1 cellular context compared by ENCODE assay signal in genomic region chr1:201504179-201504631, GRCh38.
TF ChIP-seq lines count a peak whose summit lies in the region.

No MANE protein-coding gene starts in this region.

TF ChIP-seq in K562, 482 proteins besides CTCF, POLR2A, EP300 and RAD21 (continued from another document):
- TF ChIP-seq, protein P1, sequence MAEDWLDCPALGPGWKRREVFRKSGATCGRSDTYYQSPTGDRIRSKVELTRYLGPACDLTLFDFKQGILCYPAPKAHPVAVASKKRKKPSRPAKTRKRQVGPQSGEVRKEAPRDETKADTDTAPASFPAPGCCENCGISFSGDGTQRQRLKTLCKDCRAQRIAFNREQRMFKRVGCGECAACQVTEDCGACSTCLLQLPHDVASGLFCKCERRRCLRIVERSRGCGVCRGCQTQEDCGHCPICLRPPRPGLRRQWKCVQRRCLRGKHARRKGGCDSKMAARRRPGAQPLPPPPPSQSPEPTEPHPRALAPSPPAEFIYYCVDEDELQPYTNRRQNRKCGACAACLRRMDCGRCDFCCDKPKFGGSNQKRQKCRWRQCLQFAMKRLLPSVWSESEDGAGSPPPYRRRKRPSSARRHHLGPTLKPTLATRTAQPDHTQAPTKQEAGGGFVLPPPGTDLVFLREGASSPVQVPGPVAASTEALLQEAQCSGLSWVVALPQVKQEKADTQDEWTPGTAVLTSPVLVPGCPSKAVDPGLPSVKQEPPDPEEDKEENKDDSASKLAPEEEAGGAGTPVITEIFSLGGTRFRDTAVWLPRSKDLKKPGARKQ (CRISPR knock-in tag; IDR thresholded peaks at IDR 0.05), result no peak
- TF ChIP-seq CBFA2T3 (IDR thresholded peaks at IDR 0.05) (0 out of 2 replicates have a peak, but pooled peaks have one; percentile 15), EP400 (IDR thresholded peaks at IDR 0.05) (no peak), PBX2 (CRISPR knock-in tag; IDR thresholded peaks at IDR 0.05; ENCODE audit: low read depth) (no peak), PBX2 (tag; conservative IDR thresholded peaks at IDR 0.05; ENCODE audit: low read depth) (peak; percentile 51), MAFG (tag; conservative IDR thresholded peaks at IDR 0.05) (no peak), HNRNPUL1 (IDR thresholded peaks at IDR 0.05; ENCODE audit: low read length) (no peak), SUPT5H (IDR thresholded peaks at IDR 0.05) (no peak), CEBPG (CRISPR knock-in tag; IDR thresholded peaks at IDR 0.05) (no peak), CEBPG (tag; conservative IDR thresholded peaks at IDR 0.05 in 1 of 2, IDR thresholded peaks at IDR 0.05 in 1 of 2) (peak in 1 of 2 experiments; percentile 10; a peak in 1 of 4 replicates), TEAD1 (CRISPR knock-in tag; IDR thresholded peaks at IDR 0.05) (peak in 1 of 2 experiments; percentile 86; a peak in 2 of 4 replicates), VEZF1 (CRISPR knock-in tag; IDR thresholded peaks at IDR 0.05) (no peak), FOSL1 (tag; conservative IDR thresholded peaks at IDR 0.05) (peak; percentile 31; the same call in 1 of the 2 replicates), RFX7 (CRISPR knock-in tag; IDR thresholded peaks at IDR 0.05) (no peak), ELK3 (CRISPR knock-in tag; IDR thresholded peaks at IDR 0.05) (no peak), ZC3H4 (CRISPR knock-in tag; IDR thresholded peaks at IDR 0.05; ENCODE audit: borderline replicate concordance) (no peak), HES1 (IDR thresholded peaks at IDR 0.05; ENCODE audit: low read depth) (peak; percentile 69; the same call in 1 of the 2 replicates), CEBPB (tag; IDR thresholded peaks at IDR 0.05) (0 out of 2 replicates have a peak, but pooled peaks have one; percentile 6)
